Comparison of ENCODE assay signal across 12 cellular contexts in genomic region chr9:123321874-123322770, GRCh38. TPM values are rescaled to one million over a fixed set of nuclear protein-coding genes. Genes with fewer than 3 reads are reported as not detected.
DNase-seq lines count a peak whose midpoint lies in the region; ATAC-seq and TF ChIP-seq lines count a peak whose summit lies in the region.
"Had no signal": no experiment of that assay in that cellular context is flagged by ENCODE, and none has a peak within 500 bp of the region (broad histone marks: within the 10 kb centered on the region; RNA-seq: fewer than 3 reads in every experiment).

No MANE protein-coding gene starts in this region.

- intact Hi-C loops in adrenal gland (cut with DNase I): no loop called here

- no peaks in the 10 kb centered on the region for H3K9me3 ChIP-seq in adrenal gland (replicated peaks in 1 of 3)
- H3K9me3 ChIP-seq: HAP-1, vagina had no signal

- H3K27me3 ChIP-seq in adrenal gland: no peaks in the 10 kb centered on the region
- H3K27me3 ChIP-seq: vagina had no signal

- no peaks in the 10 kb centered on the region for H3K4me1 ChIP-seq in adrenal gland (replicated peaks in 1 of 2)
- H3K4me1 ChIP-seq: HAP-1 had no signal

- no peak overlapping the region for H3K4me3 ChIP-seq in adrenal gland
- H3K4me3 ChIP-seq: HAP-1, vagina had no signal

- H3K36me3 Mint-ChIP-seq in activated naive CD4-positive, alpha-beta T cell treated with anti-CD3 and anti-CD28 coated beads, Interleukin-2, amount 50 U/mL, for 24 hours: no peaks in the 10 kb centered on the region
- H3K36me3 Mint-ChIP-seq in activated CD4-positive, alpha-beta memory T cell treated with anti-CD3 and anti-CD28 coated beads, Interleukin-2, amount 10 ng/mL, durations not matched to agents 7 days and 5 days (ENCODE audit: low read depth): no peaks in the 10 kb centered on the region
- H3K36me3 Mint-ChIP-seq in stimulated activated effector memory CD8-positive, alpha-beta T cell treated with anti-CD3 and anti-CD28 coated beads, Interleukin-12 subunit alpha, Interleukin-12 subunit beta, amount 100 ng/mL, for 72 hours: peaks cover 5% of the 10 kb centered on the region
- H3K36me3 Mint-ChIP-seq: CD14-positive monocyte had no signal

- H3K4me1 Mint-ChIP-seq in activated naive CD4-positive, alpha-beta T cell treated with anti-CD3 and anti-CD28 coated beads, Interleukin-2, amount 50 U/mL, for 24 hours: peaks cover 44% of the 10 kb centered on the region
- H3K4me1 Mint-ChIP-seq in activated CD4-positive, alpha-beta memory T cell treated with anti-CD3 and anti-CD28 coated beads, Interleukin-2, amount 10 ng/mL, durations not matched to agents 7 days and 5 days: peaks cover 51% of the 10 kb centered on the region
- H3K4me1 Mint-ChIP-seq in stimulated activated effector memory CD8-positive, alpha-beta T cell treated with anti-CD3 and anti-CD28 coated beads, Interleukin-12 subunit alpha, Interleukin-12 subunit beta, amount 100 ng/mL, for 72 hours: peaks cover 75% of the 10 kb centered on the region

- peak overlapping the region; percentile 98 for H3K27ac Mint-ChIP-seq in activated naive CD4-positive, alpha-beta T cell treated with anti-CD3 and anti-CD28 coated beads, Interleukin-2, amount 50 U/mL, for 24 hours
- H3K27ac Mint-ChIP-seq in activated CD4-positive, alpha-beta memory T cell treated with anti-CD3 and anti-CD28 coated beads, Interleukin-2, amount 10 ng/mL, durations not matched to agents 7 days and 5 days: peak overlapping the region; percentile 81
- peak overlapping the region; percentile 89 for H3K27ac Mint-ChIP-seq in stimulated activated effector memory CD8-positive, alpha-beta T cell treated with anti-CD3 and anti-CD28 coated beads, Interleukin-12 subunit alpha, Interleukin-12 subunit beta, amount 100 ng/mL, for 72 hours

- TF ChIP-seq CTCF in adrenal gland (IDR thresholded peaks at IDR 0.05): no peak

- no peaks in the 10 kb centered on the region for H3K9me3 Mint-ChIP-seq in activated naive CD4-positive, alpha-beta T cell treated with anti-CD3 and anti-CD28 coated beads, Interleukin-2, amount 50 U/mL, for 24 hours
- H3K9me3 Mint-ChIP-seq in activated CD4-positive, alpha-beta memory T cell treated with anti-CD3 and anti-CD28 coated beads, Interleukin-2, amount 10 ng/mL, durations not matched to agents 7 days and 5 days: no peaks in the 10 kb centered on the region
- H3K9me3 Mint-ChIP-seq in stimulated activated effector memory CD8-positive, alpha-beta T cell treated with anti-CD3 and anti-CD28 coated beads, Interleukin-12 subunit alpha, Interleukin-12 subunit beta, amount 100 ng/mL, for 72 hours: no peaks in the 10 kb centered on the region
- H3K9me3 Mint-ChIP-seq: CD14-positive monocyte had no signal

- TF ChIP-seq POLR2A in adrenal gland (IDR thresholded peaks at IDR 0.05): no peak

- POLR2A ChIA-PET in activated CD4-positive, alpha-beta memory T cell treated with anti-CD3 and anti-CD28 coated beads, Interleukin-2, amount 10 ng/mL, durations not matched to agents 7 days and 5 days (lab: Charles Lee): interaction anchor here (0.6 to 4.3 kb wide), 7 partner anchors 17 to 506 kb away, joined by 3 to 48 read pairs (median 3); partner anchors contain the start of gene RC3H2

- no peaks in the 10 kb centered on the region for H3K27me3 Mint-ChIP-seq in activated naive CD4-positive, alpha-beta T cell treated with anti-CD3 and anti-CD28 coated beads, Interleukin-2, amount 50 U/mL, for 24 hours
- no peaks in the 10 kb centered on the region for H3K27me3 Mint-ChIP-seq in activated CD4-positive, alpha-beta memory T cell treated with anti-CD3 and anti-CD28 coated beads, Interleukin-2, amount 10 ng/mL, durations not matched to agents 7 days and 5 days

- no peak overlapping the region for H3K27ac ChIP-seq in adrenal gland
- H3K27ac ChIP-seq: vagina had no signal

- H3K4me3 Mint-ChIP-seq in activated naive CD4-positive, alpha-beta T cell treated with anti-CD3 and anti-CD28 coated beads, Interleukin-2, amount 50 U/mL, for 24 hours: peak overlapping the region; percentile 64
- peak overlapping the region; percentile 30 for H3K4me3 Mint-ChIP-seq in activated CD4-positive, alpha-beta memory T cell treated with anti-CD3 and anti-CD28 coated beads, Interleukin-2, amount 10 ng/mL, durations not matched to agents 7 days and 5 days
- H3K4me3 Mint-ChIP-seq in stimulated activated effector memory CD8-positive, alpha-beta T cell treated with anti-CD3 and anti-CD28 coated beads, Interleukin-12 subunit alpha, Interleukin-12 subunit beta, amount 100 ng/mL, for 72 hours: peak overlapping the region; percentile 53

- no peak for DNase-seq in activated naive CD4-positive, alpha-beta T cell treated with anti-CD3 and anti-CD28 coated beads, Interleukin-2, amount 50 U/mL, for 16 hours
- DNase-seq in activated CD4-positive, alpha-beta memory T cell treated with anti-CD3 and anti-CD28 coated beads, Interleukin-2, amount 10 ng/mL, durations not matched to agents 7 days and 5 days: no peak
- no peak for DNase-seq in stimulated activated effector memory CD8-positive, alpha-beta T cell treated with anti-CD3 and anti-CD28 coated beads, Interleukin-12 subunit alpha, Interleukin-12 subunit beta, amount 100 ng/mL, for 72 hours (ENCODE audit: low spot score in 2 of 2)
- no peak for DNase-seq in adrenal gland
- DNase-seq in activated CD8-positive, alpha-beta memory T cell treated with anti-CD3 and anti-CD28 coated beads, Interleukin-2, amount 50 U/mL, for 48 hours: no peak
- DNase-seq in NCI-H2196 (lab: John Stamatoyannopoulos, UW; ENCODE audit: unreplicated experiment): no peak
- DNase-seq: cortex of kidney had no signal

- CTCF ChIA-PET in activated CD4-positive, alpha-beta memory T cell treated with anti-CD3 and anti-CD28 coated beads, Interleukin-2, amount 10 ng/mL, durations not matched to agents 7 days and 5 days (lab: Charles Lee): interaction anchor here (0.9 to 1.6 kb wide), 3 partner anchors 9 to 27 kb away, joined by 3 to 6 read pairs (median 4); no protein-coding TSS in a partner anchor

- no peaks in the 10 kb centered on the region for H3K36me3 ChIP-seq in adrenal gland (replicated peaks in 1 of 2)
- H3K36me3 ChIP-seq: HAP-1, vagina had no signal

- WGBS in adrenal gland, 4 donors: 83 to 92% (median 85%) methylated on average over 6 of the region's 6 CpGs

- ATAC-seq in HG02885 (IDR thresholded peaks at IDR 0.05; ENCODE audit: poor library complexity, unreplicated experiment): peak; percentile 50
- no peak for ATAC-seq in stimulated activated effector memory CD8-positive, alpha-beta T cell treated with anti-CD3 and anti-CD28 coated beads, Interleukin-12 subunit alpha, Interleukin-12 subunit beta, amount 100 ng/mL, for 72 hours

RNA-seq across cellular contexts. Expression of gene CRB2, which starts 33.9 kb away (rescaled TPM):
- under 1 TPM in 1 of 2 experiments, not detected in 1; 0.03 TPM for total RNA-seq in activated CD4-positive, alpha-beta memory T cell treated with anti-CD3 and anti-CD28 coated beads, Interleukin-2, amount 10 ng/mL, durations not matched to agents 7 days and 5 days
- total RNA-seq in adrenal gland: under 1 TPM in 5 of 8 donors, not detected in 3; under 0.01 to 0.24 (median 0.07) TPM
- under 1 TPM; 0.03 to 0.13 (median 0.08) TPM for polyA plus RNA-seq in adrenal gland
- total RNA-seq: vagina had no signal
- polyA plus RNA-seq: CD14-positive monocyte had no signal

RNA-seq across cellular contexts. Expression of gene STRBP, which starts 53.7 kb away (rescaled TPM):
- total RNA-seq in activated CD4-positive, alpha-beta memory T cell treated with anti-CD3 and anti-CD28 coated beads, Interleukin-2, amount 10 ng/mL, durations not matched to agents 7 days and 5 days: 10 to 100 TPM; 20.4 to 22.6 TPM
- total RNA-seq in adrenal gland: 10 to 100 TPM in 3 of 8 donors, 1 to 10 TPM in 5; 5.3 to 12.4 (median 8.1) TPM
- polyA plus RNA-seq in adrenal gland: 1 to 10 TPM; 4.2 to 8.6 (median 5.1) TPM
